In genomic region chrX:9860826-9861225, GRCh38 we compare ENCODE assay signal across 20 cellular contexts.
A peak's percentile ranks its signal among the peaks of the same experiment; 100 is the strongest.
DNase-seq lines count a peak whose midpoint lies in the region; ATAC-seq, FAIRE-seq and TF ChIP-seq lines count a peak whose summit lies in the region.
"Had no signal": no experiment of that assay in that cellular context is flagged by ENCODE, and none has a peak within 500 bp of the region (broad histone marks: within the 10 kb centered on the region; RNA-seq: fewer than 3 reads in every experiment).

No MANE protein-coding gene starts in this region.

- WGBS in mesenchymal stem cell = no CpG with 5 or more reads among the region's 1 CpG
- WGBS in spleen, 5 donors = 59 to 95% (median 89%) methylated on average over 1 of the region's 1 CpG

- no peaks in the 10 kb centered on the region for H3K4me1 ChIP-seq in breast epithelium
- H3K4me1 ChIP-seq in mesenchymal stem cell (ENCODE audit: control insufficient read depth, insufficient read depth, low read depth, low read length) = peaks cover 16% of the 10 kb centered on the region
- no peaks in the 10 kb centered on the region for H3K4me1 ChIP-seq in spleen
- H3K4me1 ChIP-seq: BLaER1 had no signal

- H3K9me3 ChIP-seq in breast epithelium (peaks cover 5 to 14% of the 10 kb centered on the region in 2 donors), mesenchymal stem cell (ENCODE audit: control insufficient read depth, low read length) (no peaks in the 10 kb centered on the region), spleen (no peaks in the 10 kb centered on the region)
- H3K9me3 ChIP-seq: BLaER1, Caco-2 had no signal

- no peaks in the 10 kb centered on the region for H3K36me3 Mint-ChIP-seq in MCF 10A (ENCODE audit: insufficient read depth, unreplicated experiment)
- H3K36me3 Mint-ChIP-seq: CD8-positive, alpha-beta memory T cell had no signal

- peaks cover 0 to 4% of the 10 kb centered on the region in 2 donors for H3K27me3 ChIP-seq in breast epithelium
- H3K27me3 ChIP-seq in bronchial epithelial cell (ENCODE audit: control insufficient read depth, insufficient read depth, low read length) = no peaks in the 10 kb centered on the region
- H3K27me3 ChIP-seq in mesenchymal stem cell (ENCODE audit: control insufficient read depth in 1 of 2, insufficient read depth in 1 of 2, low read length in 2 of 2) = peaks cover 0 to 6% of the 10 kb centered on the region in 2 experiments
- H3K27me3 ChIP-seq in spleen (replicated peaks in 1 of 7) = no peaks in the 10 kb centered on the region
- H3K27me3 ChIP-seq: BLaER1 had no signal

- CTCF ChIA-PET in MCF 10A (lab: Yijun Ruan, JAX) = interaction anchor here (0.7 to 1.9 kb wide), 3 partner anchors 12 to 258 kb away, joined by 3 to 9 read pairs (median 3); no protein-coding TSS in a partner anchor

- H3K9ac ChIP-seq in mesenchymal stem cell (ENCODE audit: low read length) = no peak overlapping the region
- H3K9ac ChIP-seq: BLaER1, GM23248 had no signal

- H3K4me3 ChIP-seq in breast epithelium = no peak overlapping the region
- no peak overlapping the region for H3K4me3 ChIP-seq in bronchial epithelial cell (ENCODE audit: low read depth, low read length)
- H3K4me3 ChIP-seq in mesenchymal stem cell (ENCODE audit: insufficient read depth in 1 of 2, low read depth in 1 of 2, low read length in 2 of 2) = no peak overlapping the region
- H3K4me3 ChIP-seq in spleen = no peak overlapping the region
- H3K4me3 ChIP-seq: BLaER1, GM23248 had no signal

- ATAC-seq in GM18519 (IDR thresholded peaks at IDR 0.05; ENCODE audit: low FRiP score, unreplicated experiment) = no peak
- ATAC-seq: HCT116 had no signal

- peak overlapping the region in 1 of 2 experiments; percentile 48 for H3K18ac ChIP-seq in mesenchymal stem cell (ENCODE audit: low read depth in 1 of 2, low read length in 2 of 2)

- POLR2A ChIA-PET in MCF 10A (lab: Yijun Ruan, JAX) = no interaction called here

- no peaks in the 10 kb centered on the region for H3K36me3 ChIP-seq in breast epithelium
- H3K36me3 ChIP-seq in bronchial epithelial cell (ENCODE audit: control insufficient read depth, insufficient read depth, low read length) = no peaks in the 10 kb centered on the region
- H3K36me3 ChIP-seq in mesenchymal stem cell (ENCODE audit: control insufficient read depth in 1 of 2, insufficient read depth in 2 of 2, low read depth in 1 of 2, low read length in 2 of 2) = peaks cover 0 to 7% of the 10 kb centered on the region in 2 experiments
- H3K36me3 ChIP-seq in spleen = no peaks in the 10 kb centered on the region
- H3K36me3 ChIP-seq: BLaER1 had no signal

- intact Hi-C loops in MCF 10A (cut with micrococcal nuclease) = no loop called here
- intact Hi-C loops in breast epithelium (cut with DNase I; ENCODE audit: low total_unique reads) = no loop called here
- intact Hi-C loops in spleen (cut with DNase I; ENCODE audit: low total_unique reads) = no loop called here

- no peak for FAIRE-seq in bronchial epithelial cell (lab: Jason Lieb, UNC)
- FAIRE-seq: GM18507, H54 had no signal

- peaks cover 6% of the 10 kb centered on the region for H3K79me1 ChIP-seq in mesenchymal stem cell (replicated peaks; ENCODE audit: low read length, poor library complexity, severe bottlenecking)

- no peak for TF ChIP-seq POLR2A in breast epithelium (IDR thresholded peaks at IDR 0.05)
- no peak for TF ChIP-seq POLR2A in spleen (IDR thresholded peaks at IDR 0.05)

- no peak overlapping the region for H3K4me3 Mint-ChIP-seq in MCF 10A (ENCODE audit: unreplicated experiment)
- H3K4me3 Mint-ChIP-seq: CD8-positive, alpha-beta memory T cell had no signal

- H3K9me3 Mint-ChIP-seq in MCF 10A (ENCODE audit: unreplicated experiment) = no peaks in the 10 kb centered on the region

- H2AFZ ChIP-seq in mesenchymal stem cell (ENCODE audit: low read depth, low read length) = no peak overlapping the region
- H2AFZ ChIP-seq: GM23248 had no signal

- no peak overlapping the region for H3K14ac ChIP-seq in mesenchymal stem cell (ENCODE audit: low read length in 2 of 2)

- H2BK15ac ChIP-seq in mesenchymal stem cell (ENCODE audit: low read depth, poor library complexity, severe bottlenecking) = no peak overlapping the region

- H2BK5ac ChIP-seq in mesenchymal stem cell (ENCODE audit: low read depth, low read length, poor library complexity, severe bottlenecking) = no peak overlapping the region

- no peak overlapping the region for H3K4ac ChIP-seq in mesenchymal stem cell (ENCODE audit: low read depth in 1 of 2, low read length in 2 of 2)

- peaks cover 6% of the 10 kb centered on the region for H3K4me1 Mint-ChIP-seq in MCF 10A (ENCODE audit: insufficient read depth, unreplicated experiment)
- H3K4me1 Mint-ChIP-seq: CD8-positive, alpha-beta memory T cell had no signal

- no peaks in the 10 kb centered on the region for H3K27me3 Mint-ChIP-seq in MCF 10A (ENCODE audit: insufficient read depth, unreplicated experiment)

- no peak overlapping the region for H3K4me2 ChIP-seq in mesenchymal stem cell (ENCODE audit: low read length, poor library complexity, severe bottlenecking)
- H3K4me2 ChIP-seq: BLaER1 had no signal

- TF ChIP-seq CTCF in MCF 10A (IDR thresholded peaks at IDR 0.05; ENCODE audit: unreplicated experiment) (no peak), breast epithelium (IDR thresholded peaks at IDR 0.05) (no peak), bronchial epithelial cell (IDR thresholded peaks at IDR 0.05; ENCODE audit: insufficient read depth, low read length, severe bottlenecking) (no peak), spleen (IDR thresholded peaks at IDR 0.05 in 8 of 11, conservative IDR thresholded peaks at IDR 0.05 in 3 of 11) (no peak)

- H2BK120ac ChIP-seq in mesenchymal stem cell (ENCODE audit: low read depth, low read length) = peak overlapping the region; percentile 19

- no peak overlapping the region for H3K23ac ChIP-seq in mesenchymal stem cell (ENCODE audit: low read length in 2 of 2)

- H2AK5ac ChIP-seq in mesenchymal stem cell (ENCODE audit: low read length, severe bottlenecking) = no peak overlapping the region

- DNase-seq in MCF 10A (ENCODE audit: unreplicated experiment) = peak; percentile 47
- no peak for DNase-seq in breast epithelium (ENCODE audit: low spot score in 2 of 2)
- DNase-seq in bronchial epithelial cell (ENCODE audit: low read depth) = peak; percentile 28
- DNase-seq in mesenchymal stem cell = no peak
- no peak for DNase-seq in stimulated activated CD8-positive, alpha-beta memory T cell treated with anti-CD3 and anti-CD28 coated beads, Interleukin-4, amount 100 ng/mL, for 48 hours
- no peak for DNase-seq in NOMO-1 treated with DMSO at 0.1 percent for 48 hours (lab: John Stamatoyannopoulos, UW; ENCODE audit: unreplicated experiment)
- no peak for DNase-seq in spleen
- DNase-seq: AML-193; Caco-2; CD8-positive, alpha-beta memory T cell; DMS53; GF-D8 had no signal

- no peak overlapping the region for H3K27ac Mint-ChIP-seq in MCF 10A (ENCODE audit: low read depth, unreplicated experiment)
- H3K27ac Mint-ChIP-seq: CD8-positive, alpha-beta memory T cell had no signal

- H4K91ac ChIP-seq in mesenchymal stem cell (ENCODE audit: low read length) = no peak overlapping the region

- no peak overlapping the region for H4K8ac ChIP-seq in mesenchymal stem cell (ENCODE audit: low read length)

- BruUV-seq in MCF 10A (replicated peaks; lab: Mats Ljungman, UMichigan) = no TSS peak

- no peak overlapping the region for H2BK12ac ChIP-seq in mesenchymal stem cell (ENCODE audit: low read length in 2 of 2)

- H3K27ac ChIP-seq in breast epithelium (no peak overlapping the region), mesenchymal stem cell (ENCODE audit: low read length, poor library complexity, severe bottlenecking) (no peak overlapping the region), spleen (no peak overlapping the region)
- H3K27ac ChIP-seq: 22Rv1, BLaER1, GM23248, HL-60 had no signal

Comparison
In these comparisons a context has a peak if more than half of its experiments do, and no peak if none do; other contexts are left out.
1. DNase-seq: peak in MCF 10A (single experiment) and bronchial epithelial cell (single experiment); none in breast epithelium (0 of 2), mesenchymal stem cell (single experiment), stimulated activated CD8-positive, alpha-beta memory T cell treated with anti-CD3 and anti-CD28 coated beads, Interleukin-4, amount 100 ng/mL, for 48 hours (single experiment), NOMO-1 treated with DMSO at 0.1 percent for 48 hours (single experiment) and spleen (single experiment).